Comparison of ENCODE assay signal across 8 cellular contexts in the genomic region with DNA sequence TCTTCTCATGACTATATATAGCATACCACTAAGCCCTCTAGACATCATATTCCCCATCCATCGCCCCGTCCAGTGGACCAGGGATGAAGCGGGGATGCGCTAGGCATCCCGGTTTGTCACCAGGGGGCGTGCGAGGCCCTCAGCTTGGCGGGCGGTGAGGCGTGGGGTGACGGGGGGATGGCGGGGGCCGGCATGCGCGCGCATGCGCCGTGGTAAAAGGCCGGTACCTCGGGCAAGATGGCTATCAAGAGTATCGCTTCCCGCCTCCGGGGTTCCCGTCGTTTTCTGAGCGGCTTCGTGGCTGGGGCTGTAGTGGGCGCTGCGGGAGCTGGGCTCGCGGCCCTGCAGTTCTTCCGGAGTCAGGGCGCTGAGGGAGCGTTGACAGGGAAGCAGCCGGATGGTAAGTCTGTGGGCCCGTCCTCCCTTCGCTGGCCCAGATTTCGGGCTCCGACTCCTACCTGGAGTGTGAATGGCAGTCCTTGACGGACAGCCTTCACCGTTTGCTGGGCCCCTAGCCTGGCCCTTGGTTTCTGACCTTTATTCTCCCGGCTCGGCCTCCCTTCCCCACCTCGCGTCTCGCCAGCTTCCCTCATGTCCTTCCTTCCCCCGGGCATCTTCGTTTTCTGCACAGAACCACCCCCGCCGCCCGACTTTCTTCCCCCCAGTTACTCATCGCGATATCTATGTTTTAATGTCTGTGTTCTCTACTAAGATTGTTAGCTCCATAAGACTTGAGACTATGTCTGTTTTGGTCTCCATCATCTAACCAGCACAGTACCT. TPM values are rescaled to one million over a fixed set of nuclear protein-coding genes. Genes with fewer than 3 reads are reported as not detected.
DNase-seq lines count a peak whose midpoint lies in the region; ATAC-seq and TF ChIP-seq lines count a peak whose summit lies in the region.

A gene with protein sequence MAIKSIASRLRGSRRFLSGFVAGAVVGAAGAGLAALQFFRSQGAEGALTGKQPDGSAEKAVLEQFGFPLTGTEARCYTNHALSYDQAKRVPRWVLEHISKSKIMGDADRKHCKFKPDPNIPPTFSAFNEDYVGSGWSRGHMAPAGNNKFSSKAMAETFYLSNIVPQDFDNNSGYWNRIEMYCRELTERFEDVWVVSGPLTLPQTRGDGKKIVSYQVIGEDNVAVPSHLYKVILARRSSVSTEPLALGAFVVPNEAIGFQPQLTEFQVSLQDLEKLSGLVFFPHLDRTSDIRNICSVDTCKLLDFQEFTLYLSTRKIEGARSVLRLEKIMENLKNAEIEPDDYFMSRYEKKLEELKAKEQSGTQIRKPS (plus strand): TSS at position 210 of the 780 bp plus-strand sequence. CDS start 28 bp downstream, at position 238.

- H3K4me1 ChIP-seq in GM23338 (ENCODE audit: insufficient read depth) = peaks cover 7% of the 10 kb centered on the region
- no peaks in the 10 kb centered on the region for H3K4me1 ChIP-seq in fibroblast of lung (ENCODE audit: control insufficient read depth, extremely low read depth, insufficient read depth, low read length)
- peaks cover 0 to 8% of the 10 kb centered on the region in 2 donors for H3K4me1 ChIP-seq in naive thymus-derived CD4-positive, alpha-beta T cell (ENCODE audit: control insufficient read depth in 2 of 2, insufficient read depth in 2 of 2, low read length in 2 of 2)

- H3K9ac ChIP-seq in fibroblast of lung (ENCODE audit: insufficient read depth, low read length) = peak within 1 kb of the TSS; percentile 77

- H3K79me2 ChIP-seq in GM23338 (replicated peaks; ENCODE audit: insufficient read depth) (peaks cover 5% of the 10 kb centered on the region; the same call in 1 of the 2 replicates), fibroblast of lung (ENCODE audit: control insufficient read depth, insufficient read depth, low read length) (peaks cover 13% of the 10 kb centered on the region)

- H4K20me1 ChIP-seq in GM23338 (replicated peaks; ENCODE audit: insufficient read depth) (no peaks in the 10 kb centered on the region; the same call in 1 of the 2 replicates), fibroblast of lung (ENCODE audit: control insufficient read depth, extremely low read depth, insufficient read depth, low read length) (no peaks in the 10 kb centered on the region)

- peak within 1 kb of the TSS; percentile 96 for H3K27ac Mint-ChIP-seq in GM23338
- peak within 1 kb of the TSS; percentile 87 for H3K27ac Mint-ChIP-seq in activated T-helper 1 cell treated with anti-CD3 and anti-CD28 coated beads, Interleukin-12 subunit alpha, Interleukin-12 subunit beta, Interleukin-2, Interleukin-4 antibody, amounts not matched to agents 30 ng/mL and 10 ng/mL and 1 ng/mL, durations not matched to agents 14 hours and 24 hours and 36 hours
- peak within 1 kb of the TSS; percentile 20 to 94 (median 86) for H3K27ac Mint-ChIP-seq in naive thymus-derived CD4-positive, alpha-beta T cell
- H3K27ac Mint-ChIP-seq in stimulated activated naive B cell treated with anti-CD40 and anti-IgM and Interleukin-4, amounts not matched to agents 10 μg/mL and 1 μg/mL and 100 μg/mL, for 72 hours = peak within 1 kb of the TSS; percentile 98

- intact Hi-C loops in activated T-helper 1 cell treated with anti-CD3 and anti-CD28 coated beads, Interleukin-12 subunit alpha, Interleukin-12 subunit beta, Interleukin-2, Interleukin-4 antibody, amounts not matched to agents 30 ng/mL and 10 ng/mL and 1 ng/mL, durations not matched to agents 14 hours and 24 hours and 36 hours (cut with micrococcal nuclease) = loop anchor here (1.0 to 10.0 kb wide), 13 partner anchors 25 to 888 kb away; a partner anchor contains a TSS
- intact Hi-C loops in naive thymus-derived CD4-positive, alpha-beta T cell (cut with micrococcal nuclease) = loop anchor here (1.0 to 10.0 kb wide), 16 partner anchors 25 to 1503 kb away; a partner anchor contains a TSS

- ATAC-seq in GM23338 = peak; percentile 94
- ATAC-seq in naive thymus-derived CD4-positive, alpha-beta T cell = peak; percentile 98
- ATAC-seq in stimulated activated naive B cell treated with anti-CD40 and anti-IgM and Interleukin-4, amounts not matched to agents 10 μg/mL and 1 μg/mL and 100 μg/mL, for 72 hours (replicated peaks) = peak; percentile 91 to 94

- H3K4me2 ChIP-seq in GM23338 (peak within 1 kb of the TSS; percentile 79), fibroblast of lung (ENCODE audit: extremely low read depth, insufficient read depth, low read length) (peak within 1 kb of the TSS; percentile 84)

- no peaks in the 10 kb centered on the region; the same call in 2 of the 3 replicates for H3K9me3 Mint-ChIP-seq in GM23338
- no peaks in the 10 kb centered on the region for H3K9me3 Mint-ChIP-seq in activated T-helper 1 cell treated with anti-CD3 and anti-CD28 coated beads, Interleukin-12 subunit alpha, Interleukin-12 subunit beta, Interleukin-2, Interleukin-4 antibody, amounts not matched to agents 30 ng/mL and 10 ng/mL and 1 ng/mL, durations not matched to agents 14 hours and 24 hours and 36 hours
- no peaks in the 10 kb centered on the region for H3K9me3 Mint-ChIP-seq in naive thymus-derived CD4-positive, alpha-beta T cell
- no peaks in the 10 kb centered on the region for H3K9me3 Mint-ChIP-seq in stimulated activated naive B cell treated with anti-CD40 and anti-IgM and Interleukin-4, amounts not matched to agents 10 μg/mL and 1 μg/mL and 100 μg/mL, for 72 hours

- H3K36me3 Mint-ChIP-seq in GM23338 (ENCODE audit: low read depth) = peaks cover 15% of the 10 kb centered on the region; the same call in 1 of the 3 replicates
- H3K36me3 Mint-ChIP-seq in activated T-helper 1 cell treated with anti-CD3 and anti-CD28 coated beads, Interleukin-12 subunit alpha, Interleukin-12 subunit beta, Interleukin-2, Interleukin-4 antibody, amounts not matched to agents 30 ng/mL and 10 ng/mL and 1 ng/mL, durations not matched to agents 14 hours and 24 hours and 36 hours (ENCODE audit: low read depth) = peaks cover 21% of the 10 kb centered on the region
- peaks cover 2 to 17% (median 5%) of the 10 kb centered on the region in 5 donors for H3K36me3 Mint-ChIP-seq in naive thymus-derived CD4-positive, alpha-beta T cell
- H3K36me3 Mint-ChIP-seq in stimulated activated naive B cell treated with anti-CD40 and anti-IgM and Interleukin-4, amounts not matched to agents 10 μg/mL and 1 μg/mL and 100 μg/mL, for 72 hours = peaks cover 8 to 19% of the 10 kb centered on the region in 2 donors

- no peaks in the 10 kb centered on the region for H3K9me2 ChIP-seq in GM23338 (ENCODE audit: insufficient read depth)

- H3K27me3 Mint-ChIP-seq in GM23338 (ENCODE audit: insufficient read depth, low read depth, poor library complexity) = peaks cover 8% of the 10 kb centered on the region
- no peaks in the 10 kb centered on the region for H3K27me3 Mint-ChIP-seq in activated T-helper 1 cell treated with anti-CD3 and anti-CD28 coated beads, Interleukin-12 subunit alpha, Interleukin-12 subunit beta, Interleukin-2, Interleukin-4 antibody, amounts not matched to agents 30 ng/mL and 10 ng/mL and 1 ng/mL, durations not matched to agents 14 hours and 24 hours and 36 hours (ENCODE audit: insufficient read depth)
- H3K27me3 Mint-ChIP-seq in naive thymus-derived CD4-positive, alpha-beta T cell = no peaks in the 10 kb centered on the region
- no peaks in the 10 kb centered on the region for H3K27me3 Mint-ChIP-seq in stimulated activated naive B cell treated with anti-CD40 and anti-IgM and Interleukin-4, amounts not matched to agents 10 μg/mL and 1 μg/mL and 100 μg/mL, for 72 hours

- 0 out of 2 replicates have a peak, but pooled peaks cover 4% of the 10 kb centered on the region for H3F3A ChIP-seq in GM23338 (replicated peaks; ENCODE audit: low read depth)

- H3K36me3 ChIP-seq in GM23338 (ENCODE audit: insufficient read depth) = peaks cover 7% of the 10 kb centered on the region; the same call in 1 of the 2 replicates
- no peaks in the 10 kb centered on the region for H3K36me3 ChIP-seq in fibroblast of lung (ENCODE audit: control insufficient read depth, insufficient read depth, low read length)
- H3K36me3 ChIP-seq in naive thymus-derived CD4-positive, alpha-beta T cell (ENCODE audit: control insufficient read depth in 2 of 3, insufficient read depth in 3 of 3, low read length in 3 of 3) = peaks cover 0 to 16% (median 7%) of the 10 kb centered on the region in 3 experiments

- POLR2A ChIA-PET in naive thymus-derived CD4-positive, alpha-beta T cell (lab: Charles Lee) = interaction anchor here (0.8 to 1.5 kb wide), 4 partner anchors 23 to 332 kb away, joined by 3 to 7 read pairs (median 4); a partner anchor contains a TSS

- CTCF ChIA-PET in naive thymus-derived CD4-positive, alpha-beta T cell (lab: Charles Lee) = interaction anchor here (0.5 to 2.4 kb wide), 17 partner anchors 9 to 1812 kb away, joined by 3 to 15 read pairs (median 6); no protein-coding TSS in a partner anchor

- DNase-seq in EL (peak; percentile 93), GM23338 (ENCODE audit: low spot score) (peak; percentile 94), RPMI7951 (ENCODE audit: low read depth) (peak; percentile 90), fibroblast of lung (ENCODE audit: low read depth in 2 of 2) (peak; percentile 84 to 92)
- DNase-seq in activated T-helper 1 cell treated with anti-CD3 and anti-CD28 coated beads, Interleukin-12 subunit alpha, Interleukin-12 subunit beta, Interleukin-2, Interleukin-4 antibody, amounts not matched to agents 30 ng/mL and 10 ng/mL and 1 ng/mL, durations not matched to agents 14 hours and 24 hours and 36 hours (ENCODE audit: low spot score) = peak; percentile 87
- peak; percentile 79 to 93 (median 89) for DNase-seq in naive thymus-derived CD4-positive, alpha-beta T cell
- DNase-seq in stimulated activated naive B cell treated with anti-CD40 and anti-IgM and Interleukin-4, amounts not matched to agents 10 μg/mL and 1 μg/mL and 100 μg/mL, for 72 hours = peak; percentile 85

- peak within 1 kb of the TSS; percentile 93; the same call in 1 of the 2 replicates for H3K27ac ChIP-seq in GM23338 (ENCODE audit: low read depth)
- peak within 1 kb of the TSS; percentile 81 for H3K27ac ChIP-seq in fibroblast of lung (ENCODE audit: insufficient read depth, low read length)
- H3K27ac ChIP-seq in naive thymus-derived CD4-positive, alpha-beta T cell (ENCODE audit: low read depth, low read length) = peak within 1 kb of the TSS; percentile 75

- H2AFZ ChIP-seq in GM23338 (peak within 1 kb of the TSS; percentile 98), fibroblast of lung (ENCODE audit: low read length) (peak within 1 kb of the TSS; percentile 98)

- peak; percentile 81 to 93 for TF ChIP-seq CTCF in GM23338 (conservative IDR thresholded peaks at IDR 0.05; ENCODE audit: low read depth in 2 of 2)
- peak; percentile 95 for TF ChIP-seq CTCF in LNCAP (IDR thresholded peaks at IDR 0.05)
- TF ChIP-seq CTCF in fibroblast of lung (conservative IDR thresholded peaks at IDR 0.05 in 1 of 2, IDR thresholded peaks at IDR 0.05 in 1 of 2; ENCODE audit: low read depth in 1 of 2, low read length in 2 of 2) = peak; percentile 72 to 77

- H3K4me3 Mint-ChIP-seq in GM23338 = peak within 1 kb of the TSS; percentile 98
- peak within 1 kb of the TSS; percentile 95 for H3K4me3 Mint-ChIP-seq in activated T-helper 1 cell treated with anti-CD3 and anti-CD28 coated beads, Interleukin-12 subunit alpha, Interleukin-12 subunit beta, Interleukin-2, Interleukin-4 antibody, amounts not matched to agents 30 ng/mL and 10 ng/mL and 1 ng/mL, durations not matched to agents 14 hours and 24 hours and 36 hours
- peak within 1 kb of the TSS; percentile 82 to 98 (median 95) for H3K4me3 Mint-ChIP-seq in naive thymus-derived CD4-positive, alpha-beta T cell
- H3K4me3 Mint-ChIP-seq in stimulated activated naive B cell treated with anti-CD40 and anti-IgM and Interleukin-4, amounts not matched to agents 10 μg/mL and 1 μg/mL and 100 μg/mL, for 72 hours = peak within 1 kb of the TSS; percentile 94 to 99

- H3K4me3 ChIP-seq in GM23338 (peak within 1 kb of the TSS; percentile 64), fibroblast of lung (replicated peaks in 1 of 4; ENCODE audit: control extremely low read depth in 1 of 4, insufficient read depth in 1 of 4, low read depth in 3 of 4, low read length in 4 of 4) (peak within 1 kb of the TSS; percentile 88 to 90 (median 90))
- H3K4me3 ChIP-seq in naive thymus-derived CD4-positive, alpha-beta T cell (ENCODE audit: low read length) = peak within 1 kb of the TSS; percentile 92

- no peaks in the 10 kb centered on the region for H3K27me3 ChIP-seq in GM23338 (ENCODE audit: insufficient read depth)
- no peaks in the 10 kb centered on the region for H3K27me3 ChIP-seq in fibroblast of lung (ENCODE audit: control insufficient read depth, insufficient read depth, low read length)
- no peaks in the 10 kb centered on the region for H3K27me3 ChIP-seq in naive thymus-derived CD4-positive, alpha-beta T cell (ENCODE audit: control insufficient read depth in 2 of 2, insufficient read depth in 2 of 2, low read length in 2 of 2)

- H3K9me3 ChIP-seq in fibroblast of lung (ENCODE audit: control insufficient read depth, insufficient read depth, low read depth, low read length) = no peaks in the 10 kb centered on the region
- no peaks in the 10 kb centered on the region for H3K9me3 ChIP-seq in naive thymus-derived CD4-positive, alpha-beta T cell (ENCODE audit: control insufficient read depth in 2 of 3, low read length in 3 of 3)

- peaks cover 4% of the 10 kb centered on the region; the same call in 2 of the 3 replicates for H3K4me1 Mint-ChIP-seq in GM23338
- peaks cover 34% of the 10 kb centered on the region for H3K4me1 Mint-ChIP-seq in activated T-helper 1 cell treated with anti-CD3 and anti-CD28 coated beads, Interleukin-12 subunit alpha, Interleukin-12 subunit beta, Interleukin-2, Interleukin-4 antibody, amounts not matched to agents 30 ng/mL and 10 ng/mL and 1 ng/mL, durations not matched to agents 14 hours and 24 hours and 36 hours (ENCODE audit: low read depth)
- H3K4me1 Mint-ChIP-seq in naive thymus-derived CD4-positive, alpha-beta T cell = peaks cover 4 to 29% (median 24%) of the 10 kb centered on the region in 7 donors
- peaks cover 8 to 18% of the 10 kb centered on the region in 2 donors for H3K4me1 Mint-ChIP-seq in stimulated activated naive B cell treated with anti-CD40 and anti-IgM and Interleukin-4, amounts not matched to agents 10 μg/mL and 1 μg/mL and 100 μg/mL, for 72 hours

RNA-seq across cellular contexts. Expression of the gene that starts here (rescaled TPM):
- 7.9 and 11.3 TPM in 2 replicates for total RNA-seq in GM23338 (2014; rRNA removed; shearing (Covaris generic))
- polyA plus RNA-seq in GM23338 (2016; fragmentation: Nextera tagmentation; extraction: Ambion mirVana) (6.7 and 9.7 TPM in 2 replicates), fibroblast of lung (16.4 and 17.0 TPM in 2 replicates)
- total RNA-seq in RPMI7951 (2014; rRNA removed; shearing (Covaris generic)) = 6.8 and 8.1 TPM in 2 replicates
- 20.0 and 21.6 TPM in 2 replicates for total RNA-seq in activated T-helper 1 cell treated with anti-CD3 and anti-CD28 coated beads, Interleukin-12 subunit alpha, Interleukin-12 subunit beta, Interleukin-2, Interleukin-4 antibody, amounts not matched to agents 30 ng/mL and 10 ng/mL and 1 ng/mL, durations not matched to agents 14 hours and 24 hours and 36 hours
- total RNA-seq in fibroblast of lung = 8.0 and 14.2 TPM in 2 replicates
- polyA plus RNA-seq in fibroblast of lung (2012) = 10.6 and 18.7 TPM in 2 replicates
- polyA minus RNA-seq in fibroblast of lung (ENCODE audit: low replicate concordance) = 2.8 and 4.6 TPM in 2 replicates
- total RNA-seq in naive thymus-derived CD4-positive, alpha-beta T cell = 10 to 100 TPM; 20.4 to 31.0 (median 21.3) TPM
- polyA plus RNA-seq in naive thymus-derived CD4-positive, alpha-beta T cell = 1 to 10 TPM; 6.1 to 6.6 TPM

Comparison
In these comparisons a context has a peak if more than half of its experiments do, and no peak if none do; other contexts are left out.
1. Peak in every context shown above with its lines: DNase-seq, ATAC-seq, H3K4me3 ChIP-seq and H3K27ac ChIP-seq.